In the genomic region with DNA sequence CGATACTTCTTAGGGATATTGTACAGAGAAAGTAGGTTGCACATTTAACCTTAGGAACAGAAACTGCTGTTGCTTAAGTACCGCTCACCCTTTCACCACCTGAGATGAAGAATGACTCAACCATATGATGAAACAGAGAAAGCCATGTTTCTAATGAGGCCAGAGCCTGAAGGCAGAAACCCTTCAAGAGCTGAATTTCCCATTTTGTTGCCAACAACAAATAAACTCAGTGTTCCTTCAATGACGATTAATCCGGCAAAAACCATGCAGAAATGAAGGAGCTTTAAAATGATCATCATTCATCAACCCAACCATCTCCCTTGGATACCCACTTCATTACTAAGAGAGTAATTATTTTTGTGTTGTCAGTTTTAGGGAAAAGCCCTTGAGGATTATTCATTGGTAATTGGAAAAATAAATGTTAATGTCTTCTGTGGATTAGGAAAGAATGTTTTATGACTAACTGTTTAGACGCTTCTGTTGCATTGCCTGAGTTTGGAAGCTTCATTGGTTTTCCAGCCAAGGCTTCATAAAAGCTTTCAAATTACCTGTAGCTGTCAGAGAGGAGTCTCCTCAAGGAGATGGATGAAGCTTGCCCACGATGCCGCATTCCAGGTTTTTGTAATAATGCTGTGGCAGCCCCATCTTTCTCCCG, we compare ENCODE assay signal across 13 cellular contexts.
DNase-seq lines count a peak whose midpoint lies in the region; ATAC-seq and TF ChIP-seq lines count a peak whose summit lies in the region.
"Had no signal": no experiment of that assay in that cellular context is flagged by ENCODE, and none has a peak within 500 bp of the region (broad histone marks: within the 10 kb centered on the region; RNA-seq: fewer than 3 reads in every experiment).

No MANE protein-coding gene starts in this region.

- peaks cover 31% of the 10 kb centered on the region for H3K4me1 Mint-ChIP-seq in activated CD8-positive, alpha-beta T cell treated with anti-CD3 and anti-CD28 coated beads for 36 hours (ENCODE audit: low read depth)
- peaks cover 21% of the 10 kb centered on the region for H3K4me1 Mint-ChIP-seq in activated CD8-positive, alpha-beta T cell treated with anti-CD3 and anti-CD28 coated beads, Interleukin-2, amount 10 ng/mL, durations not matched to agents 7 days and 5 days (ENCODE audit: low read depth)
- H3K4me1 Mint-ChIP-seq in osteocyte (ENCODE audit: unreplicated experiment), result no peaks in the 10 kb centered on the region

- POLR2A ChIA-PET in activated CD8-positive, alpha-beta T cell treated with anti-CD3 and anti-CD28 coated beads for 36 hours (lab: Charles Lee), result interaction anchor here (1.1 kb wide), 1 partner anchor 14 kb away, joined by 3 read pairs; no protein-coding TSS in a partner anchor
- POLR2A ChIA-PET in activated CD8-positive, alpha-beta T cell treated with anti-CD3 and anti-CD28 coated beads, Interleukin-2, amount 10 ng/mL, durations not matched to agents 7 days and 5 days (lab: Charles Lee), result no interaction called here

- no peak overlapping the region for H3K4me3 ChIP-seq in RWPE2 (ENCODE audit: severe bottlenecking)
- no peak overlapping the region for H3K4me3 ChIP-seq in fibroblast of mammary gland (ENCODE audit: control insufficient read depth, low read depth, low read length)
- H3K4me3 ChIP-seq: ovary had no signal

- intact Hi-C loops in activated CD8-positive, alpha-beta T cell treated with anti-CD3 and anti-CD28 coated beads for 36 hours (cut with micrococcal nuclease), result no loop called here

- H3K36me3 ChIP-seq in RWPE2 (ENCODE audit: low read depth), result no peaks in the 10 kb centered on the region; the same call in 1 of the 2 replicates
- H3K36me3 ChIP-seq: ovary had no signal

- no peak overlapping the region for H3K4me3 Mint-ChIP-seq in activated CD8-positive, alpha-beta T cell treated with anti-CD3 and anti-CD28 coated beads for 36 hours
- H3K4me3 Mint-ChIP-seq in activated CD8-positive, alpha-beta T cell treated with anti-CD3 and anti-CD28 coated beads, Interleukin-2, amount 10 ng/mL, durations not matched to agents 7 days and 5 days, result no peak overlapping the region
- H3K4me3 Mint-ChIP-seq in osteocyte (ENCODE audit: unreplicated experiment), result no peak overlapping the region
- H3K4me3 Mint-ChIP-seq: stimulated activated naive B cell treated with anti-CD40 and anti-IgM and Interleukin-4, amounts not matched to agents 10 μg/mL and 1 μg/mL and 100 μg/mL, for 72 hours had no signal

- no peaks in the 10 kb centered on the region for H3K9me3 Mint-ChIP-seq in activated CD8-positive, alpha-beta T cell treated with anti-CD3 and anti-CD28 coated beads for 36 hours
- no peaks in the 10 kb centered on the region for H3K9me3 Mint-ChIP-seq in activated CD8-positive, alpha-beta T cell treated with anti-CD3 and anti-CD28 coated beads, Interleukin-2, amount 10 ng/mL, durations not matched to agents 7 days and 5 days (ENCODE audit: insufficient read depth)
- H3K9me3 Mint-ChIP-seq in osteocyte (ENCODE audit: unreplicated experiment), result no peaks in the 10 kb centered on the region
- H3K9me3 Mint-ChIP-seq: stimulated activated naive B cell treated with anti-CD40 and anti-IgM and Interleukin-4, amounts not matched to agents 10 μg/mL and 1 μg/mL and 100 μg/mL, for 72 hours had no signal

- peaks cover 17% of the 10 kb centered on the region for H3K27me3 Mint-ChIP-seq in activated CD8-positive, alpha-beta T cell treated with anti-CD3 and anti-CD28 coated beads for 36 hours
- H3K27me3 Mint-ChIP-seq in activated CD8-positive, alpha-beta T cell treated with anti-CD3 and anti-CD28 coated beads, Interleukin-2, amount 10 ng/mL, durations not matched to agents 7 days and 5 days (ENCODE audit: low read depth), result peaks cover 3% of the 10 kb centered on the region
- H3K27me3 Mint-ChIP-seq in osteocyte (ENCODE audit: unreplicated experiment), result peaks cover 9% of the 10 kb centered on the region

- CTCF ChIA-PET in activated CD8-positive, alpha-beta T cell treated with anti-CD3 and anti-CD28 coated beads for 36 hours (lab: Charles Lee), result interaction anchor here (0.8 to 1.6 kb wide), 2 partner anchors 13 to 29 kb away, joined by 3 read pairs; no protein-coding TSS in a partner anchor
- CTCF ChIA-PET in activated CD8-positive, alpha-beta T cell treated with anti-CD3 and anti-CD28 coated beads, Interleukin-2, amount 10 ng/mL, durations not matched to agents 7 days and 5 days (lab: Charles Lee), result no interaction called here

- H3K27me3 ChIP-seq in RWPE2 (ENCODE audit: insufficient read depth, poor library complexity, severe bottlenecking), result no peaks in the 10 kb centered on the region
- H3K27me3 ChIP-seq: ovary had no signal

- no peaks in the 10 kb centered on the region for H3K36me3 Mint-ChIP-seq in activated CD8-positive, alpha-beta T cell treated with anti-CD3 and anti-CD28 coated beads for 36 hours (ENCODE audit: low read depth)
- H3K36me3 Mint-ChIP-seq in activated CD8-positive, alpha-beta T cell treated with anti-CD3 and anti-CD28 coated beads, Interleukin-2, amount 10 ng/mL, durations not matched to agents 7 days and 5 days (ENCODE audit: low read depth), result peaks cover 5% of the 10 kb centered on the region
- no peaks in the 10 kb centered on the region for H3K36me3 Mint-ChIP-seq in osteocyte (ENCODE audit: unreplicated experiment)
- H3K36me3 Mint-ChIP-seq: stimulated activated naive B cell treated with anti-CD40 and anti-IgM and Interleukin-4, amounts not matched to agents 10 μg/mL and 1 μg/mL and 100 μg/mL, for 72 hours had no signal

- H3K9me3 ChIP-seq in RWPE2 (ENCODE audit: severe bottlenecking), result no peaks in the 10 kb centered on the region
- H3K9me3 ChIP-seq: ovary had no signal

- peaks cover 61% of the 10 kb centered on the region for H3K4me1 ChIP-seq in RWPE2 (ENCODE audit: insufficient read depth, poor library complexity, severe bottlenecking)

- no peak overlapping the region for H3K27ac Mint-ChIP-seq in activated CD8-positive, alpha-beta T cell treated with anti-CD3 and anti-CD28 coated beads for 36 hours
- H3K27ac Mint-ChIP-seq in activated CD8-positive, alpha-beta T cell treated with anti-CD3 and anti-CD28 coated beads, Interleukin-2, amount 10 ng/mL, durations not matched to agents 7 days and 5 days, result no peak overlapping the region
- H3K27ac Mint-ChIP-seq in osteocyte (ENCODE audit: unreplicated experiment), result no peak overlapping the region
- H3K27ac Mint-ChIP-seq: stimulated activated naive B cell treated with anti-CD40 and anti-IgM and Interleukin-4, amounts not matched to agents 10 μg/mL and 1 μg/mL and 100 μg/mL, for 72 hours had no signal

- no peak for DNase-seq in activated CD8-positive, alpha-beta T cell treated with anti-CD3 and anti-CD28 coated beads for 36 hours
- no peak for DNase-seq in activated CD8-positive, alpha-beta T cell treated with anti-CD3 and anti-CD28 coated beads, Interleukin-2, amount 10 ng/mL, durations not matched to agents 7 days and 5 days
- no peak for DNase-seq in RWPE2 (ENCODE audit: low spot score)
- DNase-seq in fibroblast of mammary gland (ENCODE audit: low read depth), result peak; percentile 95
- peak; percentile 61 for DNase-seq in stromal cell of bone marrow (ENCODE audit: low read depth)
- DNase-seq in NCI-H1436 treated with DMSO at 0.1 percent for 48 hours (lab: John Stamatoyannopoulos, UW), result no peak
- DNase-seq in osteocyte (ENCODE audit: extremely low spot score, unreplicated experiment), result no peak
- no peak for DNase-seq in epidermal melanocyte (ENCODE audit: insufficient read length, low spot score)
- DNase-seq: glutamatergic neuron; NCI-H2029; ovary; stimulated activated CD4-positive, alpha-beta T cell treated with anti-CD3 and anti-CD28 coated beads, Interleukin-1b, Interleukin-23, amount 100 ng/mL, for 48 hours; stimulated activated naive B cell treated with anti-CD40 and anti-IgM and Interleukin-4, amounts not matched to agents 10 μg/mL and 1 μg/mL and 100 μg/mL, for 72 hours had no signal

- ATAC-seq in activated CD8-positive, alpha-beta T cell treated with anti-CD3 and anti-CD28 coated beads for 36 hours, result peak; percentile 60
- no peak for ATAC-seq in activated CD8-positive, alpha-beta T cell treated with anti-CD3 and anti-CD28 coated beads, Interleukin-2, amount 10 ng/mL, durations not matched to agents 7 days and 5 days
- ATAC-seq in RWPE2 (ENCODE audit: low read depth), result peak; percentile 58

- no peak for TF ChIP-seq CTCF in activated CD8-positive, alpha-beta T cell treated with anti-CD3 and anti-CD28 coated beads for 36 hours (IDR thresholded peaks at IDR 0.05)
- no peak for TF ChIP-seq CTCF in RWPE2 (IDR thresholded peaks at IDR 0.05; ENCODE audit: poor library complexity, severe bottlenecking)
- no peak for TF ChIP-seq CTCF in fibroblast of mammary gland (conservative IDR thresholded peaks at IDR 0.05; ENCODE audit: control insufficient read depth, insufficient read depth, low read depth, low read length)
- no peak for TF ChIP-seq CTCF in osteocyte (IDR thresholded peaks at IDR 0.05)

- H3K27ac ChIP-seq in RWPE2 (ENCODE audit: poor library complexity, severe bottlenecking), result peak overlapping the region; percentile 96
- H3K27ac ChIP-seq: ovary had no signal

Comparison
In these comparisons a context has a peak if more than half of its experiments do, and no peak if none do; other contexts are left out.
1. DNase-seq: peak in fibroblast of mammary gland (single experiment) and stromal cell of bone marrow (single experiment); none in activated CD8-positive, alpha-beta T cell treated with anti-CD3 and anti-CD28 coated beads for 36 hours (single experiment), activated CD8-positive, alpha-beta T cell treated with anti-CD3 and anti-CD28 coated beads, Interleukin-2, amount 10 ng/mL, durations not matched to agents 7 days and 5 days (single experiment), RWPE2 (single experiment), NCI-H1436 treated with DMSO at 0.1 percent for 48 hours (single experiment), osteocyte (single experiment) and epidermal melanocyte (single experiment).